14 cellular contexts compared by ENCODE assay signal in genomic region chr3:131655076-131655685, GRCh38.
"Had no signal": no experiment of that assay in that cellular context is flagged by ENCODE, and none has a peak within 500 bp of the region (broad histone marks: within the 10 kb centered on the region; RNA-seq: fewer than 3 reads in every experiment).

No MANE protein-coding gene starts in this region.

- ATAC-seq: activated naive CD8-positive, alpha-beta T cell treated with anti-CD3 and anti-CD28 coated beads, Interleukin-2, amount 50 U/mL, for 24 hours; sciatic nerve; upper lobe of right lung had no signal

- H3K4me1 ChIP-seq: breast epithelium, prostate gland, upper lobe of right lung had no signal

- DNase-seq: activated CD4-positive, CD25-positive, alpha-beta regulatory T cell treated with anti-CD3 and anti-CD28 coated beads, Interleukin-2, amount 50 U/mL, for 72 hours; activated naive CD4-positive, alpha-beta T cell treated with Interleukin-2 at 50 U/mL for 16 hours; activated naive CD8-positive, alpha-beta T cell treated with anti-CD3 and anti-CD28 coated beads, Interleukin-2, amount 50 U/mL, for 24 hours; activated T-cell treated with anti-CD3 and anti-CD28 coated beads for 4 hours; aorta; effector memory CD4-positive, alpha-beta T cell; hypothalamus; stimulated activated CD4-positive, alpha-beta T cell treated with anti-CD3 and anti-CD28 coated beads, Interleukin-12 subunit alpha, Interleukin-12 subunit beta, amount 100 ng/mL, for 4 hours; stimulated activated CD4-positive, alpha-beta T cell treated with anti-CD3 and anti-CD28 coated beads, Interleukin-2, amount 100 ng/mL, for 24 hours; upper lobe of right lung had no signal

- H3K27ac ChIP-seq: breast epithelium, prostate gland, thoracic aorta, upper lobe of right lung had no signal

- H3K27me3 ChIP-seq: breast epithelium, upper lobe of right lung had no signal

- H3K9me3 ChIP-seq: breast epithelium, prostate gland, thoracic aorta, upper lobe of right lung had no signal

- H3K4me3 ChIP-seq: breast epithelium, prostate gland, thoracic aorta, upper lobe of right lung had no signal

- H3K36me3 ChIP-seq: breast epithelium, prostate gland, thoracic aorta, upper lobe of right lung had no signal
